Comparison of ENCODE assay signal across 8 cellular contexts in genomic region chr3:185659942-185660921, GRCh38.
A peak's percentile ranks its signal among the peaks of the same experiment; 100 is the strongest.
DNase-seq lines count a peak whose midpoint lies in the region; ATAC-seq and TF ChIP-seq lines count a peak whose summit lies in the region.

No MANE protein-coding gene starts in this region.

- ATAC-seq in HG03280 (IDR thresholded peaks at IDR 0.05; ENCODE audit: unreplicated experiment) (peak; percentile 79), left lung (peak; percentile 91), GM19328 (IDR thresholded peaks at IDR 0.05; ENCODE audit: unreplicated experiment) (no peak)
- ATAC-seq in activated CD4-positive, alpha-beta T cell treated with anti-CD3 and anti-CD28 coated beads for 36 hours: peak; percentile 95

- H3K36me3 Mint-ChIP-seq in activated CD4-positive, alpha-beta T cell treated with anti-CD3 and anti-CD28 coated beads for 36 hours (ENCODE audit: low read depth): no peaks in the 10 kb centered on the region

- H3K9me3 ChIP-seq in colonic mucosa (no peaks in the 10 kb centered on the region), left lung (no peaks in the 10 kb centered on the region)

- H3K27ac Mint-ChIP-seq in activated CD4-positive, alpha-beta T cell treated with anti-CD3 and anti-CD28 coated beads for 36 hours: no peak overlapping the region

- CTCF ChIA-PET in activated CD4-positive, alpha-beta T cell treated with anti-CD3 and anti-CD28 coated beads for 36 hours (lab: Charles Lee): interaction anchor here (0.5 to 5.5 kb wide), 70 partner anchors 8 to 1162 kb away, joined by 3 to 98 read pairs (median 4); no protein-coding TSS in a partner anchor

- H3K36me3 ChIP-seq in colonic mucosa (no peaks in the 10 kb centered on the region), left lung (no peaks in the 10 kb centered on the region)

- no peak overlapping the region for H3K27ac ChIP-seq in colonic mucosa
- peak overlapping the region in 1 of 2 donors; percentile 21 for H3K27ac ChIP-seq in left lung

- POLR2A ChIA-PET in activated CD4-positive, alpha-beta T cell treated with anti-CD3 and anti-CD28 coated beads for 36 hours (lab: Charles Lee): interaction anchor here (0.6 to 0.7 kb wide), 2 partner anchors 253 to 254 kb away, joined by 3 to 5 read pairs; no protein-coding TSS in a partner anchor

- TF ChIP-seq CTCF in colonic mucosa (IDR thresholded peaks at IDR 0.05) (peak; percentile 97), left lung (IDR thresholded peaks at IDR 0.05) (peak; percentile 93 to 96)

- H3K4me1 Mint-ChIP-seq in activated CD4-positive, alpha-beta T cell treated with anti-CD3 and anti-CD28 coated beads for 36 hours: peaks cover 2% of the 10 kb centered on the region

- H3K4me3 Mint-ChIP-seq in activated CD4-positive, alpha-beta T cell treated with anti-CD3 and anti-CD28 coated beads for 36 hours: no peak overlapping the region

- H3K4me1 ChIP-seq in colonic mucosa (no peaks in the 10 kb centered on the region), left lung (peaks cover 4 to 16% of the 10 kb centered on the region in 2 donors)

- peak overlapping the region in 1 of 2 donors; percentile 51 for H3K9ac ChIP-seq in colonic mucosa (ENCODE audit: low read depth in 2 of 2, low read length in 2 of 2)

- no peaks in the 10 kb centered on the region for H3K27me3 ChIP-seq in colonic mucosa
- H3K27me3 ChIP-seq in left lung: no peaks in the 10 kb centered on the region

- H3K27me3 Mint-ChIP-seq in activated CD4-positive, alpha-beta T cell treated with anti-CD3 and anti-CD28 coated beads for 36 hours: peaks cover 17% of the 10 kb centered on the region

- H3K9me3 Mint-ChIP-seq in activated CD4-positive, alpha-beta T cell treated with anti-CD3 and anti-CD28 coated beads for 36 hours (ENCODE audit: low read depth): no peaks in the 10 kb centered on the region

- H3K4me3 ChIP-seq in colonic mucosa (no peak overlapping the region), left lung (no peak overlapping the region)

- intact Hi-C loops in activated CD4-positive, alpha-beta T cell treated with anti-CD3 and anti-CD28 coated beads for 36 hours (cut with DNase I, micrococcal nuclease): loop anchor here (1.0 to 10.0 kb wide), 5 partner anchors 108 to 957 kb away; no protein-coding TSS in a partner anchor
- intact Hi-C loops in colonic mucosa (cut with DNase I): loop anchor here (5.0 kb wide), 1 partner anchor 107 kb away; no protein-coding TSS in a partner anchor
- intact Hi-C loops in left lung (cut with DNase I): no loop called here

- DNase-seq in GM03348 (ENCODE audit: low spot score) (peak; percentile 77), NCI-H460 (ENCODE audit: extremely low read depth, low read depth) (peak; percentile 77), colonic mucosa (peak; percentile 77), left lung (peak; percentile 76 to 86)
- DNase-seq in activated CD4-positive, alpha-beta T cell treated with anti-CD3 and anti-CD28 coated beads for 36 hours: peak; percentile 85
- DNase-seq in stimulated activated CD4-positive, alpha-beta T cell treated with anti-CD3 and anti-CD28 coated beads, Interleukin-2, amount 100 ng/mL, for 4 hours (ENCODE audit: low read depth): peak; percentile 30

Comparison
In these comparisons a context has a peak if more than half of its experiments do, and no peak if none do; other contexts are left out.
1. DNase-seq: peak in every context shown above with its lines; median percentile 85 in activated CD4-positive, alpha-beta T cell treated with anti-CD3 and anti-CD28 coated beads for 36 hours; 81 in left lung; 77 in GM03348; 77 in NCI-H460; 77 in colonic mucosa; 30 in stimulated activated CD4-positive, alpha-beta T cell treated with anti-CD3 and anti-CD28 coated beads, Interleukin-2, amount 100 ng/mL, for 4 hours.
2. intact Hi-C loops: an anchor here in activated CD4-positive, alpha-beta T cell treated with anti-CD3 and anti-CD28 coated beads for 36 hours (1.0 to 10.0 kb wide) and colonic mucosa (5.0 kb wide); none called in left lung.